In genomic region chr3:59133350-59133749, GRCh38 we compare ENCODE assay signal across 1 cellular context.
TF ChIP-seq lines count a peak whose summit lies in the region.

No MANE protein-coding gene starts in this region.

TF ChIP-seq in SK-N-SH, 30 proteins besides CTCF, POLR2A, EP300 and RAD21 (continued from another document):
- TF ChIP-seq ZBTB33 (IDR thresholded peaks at IDR 0.05; ENCODE audit: borderline replicate concordance, low read depth) (no peak), MEF2A (IDR thresholded peaks at IDR 0.05; ENCODE audit: borderline replicate concordance, low read depth) (peak; percentile 46; the same call in 1 of the 2 replicates), NFIC (IDR thresholded peaks at IDR 0.05; ENCODE audit: borderline replicate concordance) (no peak), FOXM1 (IDR thresholded peaks at IDR 0.05; ENCODE audit: low read depth) (no peak), TCF12 (IDR thresholded peaks at IDR 0.05) (peak; percentile 86)
